ENCODE assay signal across 9 cellular contexts in the genomic region with DNA sequence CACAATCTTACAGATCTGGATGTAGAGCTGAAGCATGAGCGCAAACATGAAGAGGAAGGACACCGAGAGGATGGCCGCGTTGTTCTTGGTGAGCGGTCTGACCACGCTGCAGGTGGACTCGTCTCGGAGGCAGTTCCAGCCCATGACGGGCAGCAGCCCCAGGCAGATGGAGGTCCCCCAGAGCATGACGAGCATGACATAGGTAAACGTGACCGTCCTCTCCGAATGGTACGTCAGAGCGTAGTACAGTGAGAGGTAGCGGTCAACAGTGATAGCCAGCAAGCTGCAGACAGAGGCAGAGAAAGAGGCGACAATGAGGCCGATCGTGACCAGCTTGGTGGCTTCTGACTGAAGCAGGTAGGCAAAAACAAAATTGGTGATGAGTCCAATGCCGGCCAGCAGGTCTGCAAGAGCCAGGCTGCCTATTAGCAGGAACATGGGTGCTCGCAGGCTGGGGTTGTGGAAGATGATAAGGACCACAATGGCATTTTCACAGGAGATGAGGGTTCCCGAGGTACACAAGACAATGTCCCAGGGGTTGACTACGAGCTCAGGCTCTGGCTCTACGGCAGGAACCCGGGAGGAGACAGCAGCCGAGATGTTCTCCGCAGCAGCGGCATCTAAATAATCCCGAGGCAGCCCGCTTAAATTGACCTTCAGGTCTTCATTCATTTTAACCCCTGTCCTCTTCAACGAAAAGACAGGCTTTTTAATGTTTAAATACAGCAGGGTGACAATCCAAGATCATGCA. TPM values are rescaled to one million over a fixed set of nuclear protein-coding genes. Genes with fewer than 3 reads are reported as not detected.
DNase-seq lines count a peak whose midpoint lies in the region; ATAC-seq and TF ChIP-seq lines count a peak whose summit lies in the region.
"Had no signal": no experiment of that assay in that cellular context is flagged by ENCODE, and none has a peak within 500 bp of the region (broad histone marks: within the 10 kb centered on the region; RNA-seq: fewer than 3 reads in every experiment).

No MANE protein-coding gene starts in this region.

- H3K27ac Mint-ChIP-seq in brain: peak overlapping the region in 4 of 5 experiments; percentile 23 to 92 (median 84)

- TF ChIP-seq CTCF in left ventricle myocardium inferior (IDR thresholded peaks at IDR 0.05; ENCODE audit: borderline replicate concordance) (no peak), brain (conservative IDR thresholded peaks at IDR 0.05) (no peak)

- H3K27ac ChIP-seq in left ventricle myocardium inferior (replicated peaks) (no peak overlapping the region), muscle layer of duodenum (ENCODE audit: low read length) (no peak overlapping the region), aorta (ENCODE audit: low read depth in 1 of 2, low read length in 2 of 2) (no peak overlapping the region)
- H3K27ac ChIP-seq: prostate gland had no signal

- intact Hi-C loops in left ventricle myocardium inferior (cut with micrococcal nuclease): no loop called here
- intact Hi-C loops in left ventricle myocardium superior (cut with micrococcal nuclease): no loop called here
- intact Hi-C loops in aorta (cut with DNase I): no loop called here

- no peaks in the 10 kb centered on the region for H3K9me3 ChIP-seq in left ventricle myocardium inferior (replicated peaks)
- H3K9me3 ChIP-seq in muscle layer of duodenum (ENCODE audit: control insufficient read depth in 1 of 2, low read length in 2 of 2): no peaks in the 10 kb centered on the region
- no peaks in the 10 kb centered on the region for H3K9me3 ChIP-seq in aorta (ENCODE audit: control insufficient read depth, low read length)
- H3K9me3 ChIP-seq: prostate gland had no signal

- no peak for TF ChIP-seq POLR2A in erythroblast (IDR thresholded peaks at IDR 0.05; ENCODE audit: low read length)

- peaks cover 11% of the 10 kb centered on the region for H3K36me3 Mint-ChIP-seq in brain

- 61 to 62% methylated on average over 31 of the region's 31 CpGs for WGBS in aorta, 2 donors

- H3K4me3 ChIP-seq in left ventricle myocardium inferior (peak overlapping the region; percentile 61), muscle layer of duodenum (ENCODE audit: low read depth in 1 of 2, low read length in 2 of 2) (peak overlapping the region; percentile 43 to 59), aorta (ENCODE audit: low read length in 2 of 2) (peak overlapping the region; percentile 21 to 23)

- H3K36me3 ChIP-seq in left ventricle myocardium inferior: no peaks in the 10 kb centered on the region
- no peaks in the 10 kb centered on the region for H3K36me3 ChIP-seq in muscle layer of duodenum (ENCODE audit: control insufficient read depth in 1 of 2, insufficient read depth in 2 of 2, low read length in 2 of 2)
- H3K36me3 ChIP-seq in aorta (ENCODE audit: control insufficient read depth in 1 of 2, insufficient read depth in 2 of 2, low read length in 1 of 2): no peaks in the 10 kb centered on the region
- H3K36me3 ChIP-seq: prostate gland had no signal

- H3K4me3 Mint-ChIP-seq in brain: peak overlapping the region; percentile 78 to 91 (median 87)

- H3K9me3 Mint-ChIP-seq in brain: peaks cover 0 to 13% (median 9%) of the 10 kb centered on the region in 5 experiments

- H3K4me1 Mint-ChIP-seq in brain: peaks cover 54% of the 10 kb centered on the region

- peaks cover 14% of the 10 kb centered on the region for H3K4me1 ChIP-seq in left ventricle myocardium inferior
- peaks cover 0 to 14% of the 10 kb centered on the region in 2 donors for H3K4me1 ChIP-seq in muscle layer of duodenum (ENCODE audit: control insufficient read depth in 1 of 2, insufficient read depth in 2 of 2, low read length in 2 of 2)
- no peaks in the 10 kb centered on the region for H3K4me1 ChIP-seq in aorta (ENCODE audit: control insufficient read depth in 1 of 2, insufficient read depth in 2 of 2, low read length in 2 of 2)

- H3K27me3 ChIP-seq in left ventricle myocardium inferior (ENCODE audit: low read depth) (peaks cover 93% of the 10 kb centered on the region), muscle layer of duodenum (ENCODE audit: low read depth, low read length) (peaks cover 18% of the 10 kb centered on the region), aorta (ENCODE audit: control insufficient read depth in 1 of 2, insufficient read depth in 2 of 2, low read length in 1 of 2) (no peaks in the 10 kb centered on the region)

- DNase-seq in left ventricle myocardium inferior (no peak), left ventricle myocardium superior (no peak), aorta (no peak), erythroblast (lab: John Stamatoyannopoulos, UW) (no peak), T-helper 9 cell (no peak)

- H3K27me3 Mint-ChIP-seq in brain: peaks cover 75% of the 10 kb centered on the region

- ATAC-seq in left ventricle myocardium superior (no peak), aorta (ENCODE audit: low FRiP score) (no peak), GM19452 (IDR thresholded peaks at IDR 0.05; ENCODE audit: unreplicated experiment) (no peak)

RNA-seq across cellular contexts. Expression of a gene that starts 1.3 kb away (rescaled TPM):
- total RNA-seq in left ventricle myocardium inferior (0.14 TPM), left ventricle myocardium superior (0.15 TPM), aorta (under 1 TPM in 1 of 2 donors, not detected in 1; 0.15 TPM)
- polyA plus RNA-seq in brain (ENCODE audit: insufficient read depth, low read depth, low replicate concordance) (1.6 TPM), aorta (not detected)
